Comparison of ENCODE assay signal across 8 cellular contexts in genomic region chr12:120495723-120496352, GRCh38. TPM values are rescaled to one million over a fixed set of nuclear protein-coding genes. Genes with fewer than 3 reads are reported as not detected.
DNase-seq lines count a peak whose midpoint lies in the region; ATAC-seq lines count a peak whose summit lies in the region.

Gene DYNLL1, plus strand, starts transcription at chr12:120496113. Its CDS starts 309 bp downstream, at chr12:120496422.

- no peak within 1 kb of the TSS for H2BK5ac ChIP-seq in mesenchymal stem cell (ENCODE audit: low read depth, low read length, poor library complexity, severe bottlenecking)

- no peak within 1 kb of the TSS for H4K8ac ChIP-seq in mesenchymal stem cell (ENCODE audit: low read length)

- H3K27ac Mint-ChIP-seq in effector memory CD8-positive, alpha-beta T cell: peak within 1 kb of the TSS; percentile 87 to 93

- H3K27me3 Mint-ChIP-seq in effector memory CD8-positive, alpha-beta T cell: no peaks in the 10 kb centered on the region

- H3K9me3 Mint-ChIP-seq in effector memory CD8-positive, alpha-beta T cell: no peaks in the 10 kb centered on the region

- H3K4me3 ChIP-seq in mesenchymal stem cell (ENCODE audit: insufficient read depth in 1 of 2, low read depth in 1 of 2, low read length in 2 of 2): peak within 1 kb of the TSS; percentile 91 to 96

- DNase-seq in COLO668 (lab: John Stamatoyannopoulos, UW; ENCODE audit: unreplicated experiment) (peak; percentile 97), HT1080 (ENCODE audit: low read depth) (peak; percentile 94), NOMO-1 treated with DMSO at 0.1 percent for 48 hours (lab: John Stamatoyannopoulos, UW; ENCODE audit: unreplicated experiment) (peak; percentile 90), mesenchymal stem cell (peak; percentile 97)
- DNase-seq in activated CD8-positive, alpha-beta memory T cell treated with anti-CD3 and anti-CD28 coated beads for 4 hours (ENCODE audit: low read depth in 2 of 2): peak; percentile 91 to 95
- peak; percentile 98 to 99 (median 99) for DNase-seq in effector memory CD8-positive, alpha-beta T cell
- peak; percentile 96 for DNase-seq in stimulated activated CD8-positive, alpha-beta memory T cell treated with anti-CD3 and anti-CD28 coated beads, Interleukin-12 subunit alpha, Interleukin-12 subunit beta, amount 100 ng/mL, for 4 hours (ENCODE audit: low read depth)

- no peak within 1 kb of the TSS for H2BK12ac ChIP-seq in mesenchymal stem cell (ENCODE audit: low read length in 2 of 2)

- H3K9me3 ChIP-seq in mesenchymal stem cell (ENCODE audit: control insufficient read depth, low read length): no peaks in the 10 kb centered on the region

- 3% methylated on average over 36 of the region's 51 CpGs for WGBS in mesenchymal stem cell

- H2AFZ ChIP-seq in mesenchymal stem cell (ENCODE audit: low read depth, low read length): peak within 1 kb of the TSS; percentile 49

- H3K4me2 ChIP-seq in mesenchymal stem cell (ENCODE audit: low read length, poor library complexity, severe bottlenecking): peak within 1 kb of the TSS; percentile 78

- no peaks in the 10 kb centered on the region for H3K27me3 ChIP-seq in mesenchymal stem cell (ENCODE audit: control insufficient read depth in 1 of 2, insufficient read depth in 1 of 2, low read length in 2 of 2)

- peaks cover 19% of the 10 kb centered on the region for H3K79me1 ChIP-seq in mesenchymal stem cell (replicated peaks; ENCODE audit: low read length, poor library complexity, severe bottlenecking)

- peak within 1 kb of the TSS in 1 of 2 experiments; percentile 96 for H3K14ac ChIP-seq in mesenchymal stem cell (ENCODE audit: low read length in 2 of 2)

- H3K9ac ChIP-seq in mesenchymal stem cell (ENCODE audit: low read length): peak within 1 kb of the TSS; percentile 97

- peaks cover 23 to 40% of the 10 kb centered on the region in 2 donors for H3K4me1 Mint-ChIP-seq in effector memory CD8-positive, alpha-beta T cell (ENCODE audit: low read depth in 2 of 2)

- no peak within 1 kb of the TSS for H2BK15ac ChIP-seq in mesenchymal stem cell (ENCODE audit: low read depth, poor library complexity, severe bottlenecking)

- peak within 1 kb of the TSS in 1 of 2 experiments; percentile 94 for H3K23ac ChIP-seq in mesenchymal stem cell (ENCODE audit: low read length in 2 of 2)

- peak within 1 kb of the TSS in 1 of 2 experiments; percentile 93 for H3K18ac ChIP-seq in mesenchymal stem cell (ENCODE audit: low read depth in 1 of 2, low read length in 2 of 2)

- H3K27ac ChIP-seq in mesenchymal stem cell (ENCODE audit: low read length, poor library complexity, severe bottlenecking): peak within 1 kb of the TSS; percentile 54

- H2BK120ac ChIP-seq in mesenchymal stem cell (ENCODE audit: low read depth, low read length): peak within 1 kb of the TSS; percentile 13

- H2AK5ac ChIP-seq in mesenchymal stem cell (ENCODE audit: low read length, severe bottlenecking): no peak within 1 kb of the TSS

- H3K4ac ChIP-seq in mesenchymal stem cell (ENCODE audit: low read depth in 1 of 2, low read length in 2 of 2): peak within 1 kb of the TSS in 1 of 2 experiments; percentile 82

- H3K4me1 ChIP-seq in mesenchymal stem cell (ENCODE audit: control insufficient read depth, insufficient read depth, low read depth, low read length): no peaks in the 10 kb centered on the region

- H4K91ac ChIP-seq in mesenchymal stem cell (ENCODE audit: low read length): no peak within 1 kb of the TSS

- H3K4me3 Mint-ChIP-seq in effector memory CD8-positive, alpha-beta T cell: peak within 1 kb of the TSS; percentile 90 to 92

- peaks cover 30% of the 10 kb centered on the region for H3K36me3 Mint-ChIP-seq in effector memory CD8-positive, alpha-beta T cell (ENCODE audit: insufficient read depth)

- peaks cover 9 to 39% of the 10 kb centered on the region in 2 experiments for H3K36me3 ChIP-seq in mesenchymal stem cell (ENCODE audit: control insufficient read depth in 1 of 2, insufficient read depth in 2 of 2, low read depth in 1 of 2, low read length in 2 of 2)

- peak; percentile 89 for ATAC-seq in GM21360 (IDR thresholded peaks at IDR 0.05; ENCODE audit: unreplicated experiment)
- peak; percentile 93 for ATAC-seq in effector memory CD8-positive, alpha-beta T cell (replicated peaks)

RNA-seq across cellular contexts. Expression of gene DYNLL1, which starts in this region (rescaled TPM):
- total RNA-seq in HT1080 (2014; rRNA removed; shearing (Covaris generic)): 510 and 696 TPM in 2 replicates
- 382 and 458 TPM in 2 replicates for polyA plus RNA-seq in HT1080 (2015; cell fraction: cytosol; rRNA removed)
- 177 and 188 TPM in 2 replicates for polyA plus RNA-seq in HT1080 (2015; cell fraction: nucleus; rRNA removed)
- polyA plus RNA-seq in mesenchymal stem cell (2013, experiment 1 of 2): 419 TPM
- 417 TPM for polyA plus RNA-seq in mesenchymal stem cell (2013, experiment 2 of 2)

Comparison
In these comparisons a context has a peak if more than half of its experiments do, and no peak if none do; other contexts are left out.
1. Peak in every context shown above with its lines: DNase-seq, ATAC-seq, H3K4me3 ChIP-seq and H3K27ac ChIP-seq.